ENCODE assay signal across 28 cellular contexts in the genomic region with DNA sequence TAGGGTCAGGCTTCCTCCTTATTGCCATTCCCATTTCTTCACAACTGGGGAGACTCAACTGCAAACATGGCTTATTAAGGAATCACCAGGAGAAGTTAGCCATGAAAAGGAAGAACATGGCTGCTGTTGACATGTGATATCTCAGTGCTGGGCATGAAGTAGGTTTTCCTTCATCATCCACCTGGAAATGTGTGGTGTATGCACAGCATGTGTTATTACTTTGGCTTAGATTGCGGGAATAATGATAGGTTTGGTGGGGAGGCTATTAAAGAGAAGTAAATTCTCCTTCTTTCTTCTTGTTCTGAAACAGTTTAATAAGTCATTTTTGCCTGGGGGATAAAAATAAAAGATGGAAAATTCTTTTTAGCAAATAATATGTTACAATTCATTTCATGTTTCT. TPM values are rescaled to one million over a fixed set of nuclear protein-coding genes. Genes with fewer than 3 reads are reported as not detected.
"Had no signal": no experiment of that assay in that cellular context is flagged by ENCODE, and none has a peak within 500 bp of the region (broad histone marks: within the 10 kb centered on the region; RNA-seq: fewer than 3 reads in every experiment).

No MANE protein-coding gene starts in this region.

- H3K9me3 ChIP-seq: ovary, right lobe of liver, thoracic aorta had no signal

- ATAC-seq: esophagus mucosa, left colon, right lobe of liver had no signal

- H3K36me3 Mint-ChIP-seq: activated CD4-positive, alpha-beta memory T cell treated with anti-CD3 and anti-CD28 coated beads for 36 hours; immature natural killer cell; naive B cell had no signal

- DNase-seq: activated CD4-positive, alpha-beta memory T cell treated with anti-CD3 and anti-CD28 coated beads for 36 hours; activated CD4-positive, alpha-beta T cell treated with anti-CD3 and anti-CD28 coated beads, Interleukin-2, amount 10 ng/mL, durations not matched to agents 24 days and 14 days; activated CD4-positive, CD25-positive, alpha-beta regulatory T cell treated with anti-CD3 and anti-CD28 coated beads, Interleukin-2, amount 50 U/mL, for 72 hours; activated CD8-positive, alpha-beta memory T cell treated with anti-CD3 and anti-CD28 coated beads, Interleukin-2, amount 50 U/mL, for 4 hours; activated gamma-delta T cell treated with Interleukin-2 at 50 U/mL for 16 hours; activated naive CD4-positive, alpha-beta T cell treated with anti-CD3 and anti-CD28 coated beads, Interleukin-2, amount 50 U/mL, for 16 hours; activated T-cell treated with anti-CD3 and anti-CD28 coated beads, Interleukin-2, amount 50 U/mL, for 24 hours; amniotic stem cell; central memory CD4-positive, alpha-beta T cell; foreskin fibroblast; hypothalamus; immature natural killer cell; kidney; left colon; mammary epithelial cell; naive B cell; nephron progenitor cell; ovary; right lobe of liver; stimulated activated CD4-positive, alpha-beta T cell treated with anti-CD3 and anti-CD28 coated beads, Interleukin-12 subunit alpha, Interleukin-12 subunit beta, amount 100 ng/mL, for 4 hours; stimulated activated CD4-positive, alpha-beta T cell treated with anti-CD3 and anti-CD28 coated beads, Interleukin-4, amount 100 ng/mL, for 1 hour; trophoblast cell had no signal

- FAIRE-seq: kidney, urothelium cell line had no signal

- H3K4me3 Mint-ChIP-seq: activated CD4-positive, alpha-beta memory T cell treated with anti-CD3 and anti-CD28 coated beads for 36 hours; activated CD4-positive, alpha-beta T cell treated with anti-CD3 and anti-CD28 coated beads, Interleukin-2, amount 10 ng/mL, durations not matched to agents 24 days and 14 days; activated T-cell treated with anti-CD3 and anti-CD28 coated beads, Interleukin-2, amount 50 U/mL, for 24 hours; immature natural killer cell; naive B cell; nephron progenitor cell; stimulated activated naive CD8-positive, alpha-beta T cell treated with anti-CD3 and anti-CD28 coated beads, Interleukin-15, Interleukin-2, amounts not matched to agents 100 ng/mL and 50 ng/mL, for 24 hours had no signal

- H3K27me3 ChIP-seq: ovary, right lobe of liver had no signal

- H3K4me1 ChIP-seq: right lobe of liver had no signal

- H3K27ac ChIP-seq: ovary, right lobe of liver, thoracic aorta had no signal

- H3K4me3 ChIP-seq: ovary, right lobe of liver, thoracic aorta had no signal

- H3K36me3 ChIP-seq: ovary, right lobe of liver, thoracic aorta had no signal

- H3K4me1 Mint-ChIP-seq: activated CD4-positive, alpha-beta T cell treated with anti-CD3 and anti-CD28 coated beads, Interleukin-2, amount 10 ng/mL, durations not matched to agents 24 days and 14 days; immature natural killer cell; naive B cell; nephron progenitor cell had no signal

- H3K27me3 Mint-ChIP-seq: activated CD4-positive, alpha-beta T cell treated with anti-CD3 and anti-CD28 coated beads, Interleukin-2, amount 10 ng/mL, durations not matched to agents 24 days and 14 days; naive B cell had no signal

- H3K27ac Mint-ChIP-seq: activated CD4-positive, alpha-beta memory T cell treated with anti-CD3 and anti-CD28 coated beads for 36 hours; activated CD4-positive, alpha-beta T cell treated with anti-CD3 and anti-CD28 coated beads, Interleukin-2, amount 10 ng/mL, durations not matched to agents 24 days and 14 days; activated T-cell treated with anti-CD3 and anti-CD28 coated beads, Interleukin-2, amount 50 U/mL, for 24 hours; immature natural killer cell; naive B cell; nephron progenitor cell; progenitor cell of endocrine pancreas; stimulated activated naive CD8-positive, alpha-beta T cell treated with anti-CD3 and anti-CD28 coated beads, Interleukin-15, Interleukin-2, amounts not matched to agents 100 ng/mL and 50 ng/mL, for 24 hours had no signal

- H3K9me3 Mint-ChIP-seq: activated CD4-positive, alpha-beta memory T cell treated with anti-CD3 and anti-CD28 coated beads for 36 hours; activated CD4-positive, alpha-beta T cell treated with anti-CD3 and anti-CD28 coated beads, Interleukin-2, amount 10 ng/mL, durations not matched to agents 24 days and 14 days; activated T-cell treated with anti-CD3 and anti-CD28 coated beads, Interleukin-2, amount 50 U/mL, for 24 hours; nephron progenitor cell had no signal

RNA-seq across cellular contexts. Expression of gene CLEC14A, which starts 23.7 kb away (rescaled TPM):
- total RNA-seq: activated CD4-positive, alpha-beta memory T cell treated with anti-CD3 and anti-CD28 coated beads for 36 hours; activated CD4-positive, alpha-beta T cell treated with anti-CD3 and anti-CD28 coated beads, Interleukin-2, amount 10 ng/mL, durations not matched to agents 24 days and 14 days; activated CD8-positive, alpha-beta memory T cell treated with anti-CD3 and anti-CD28 coated beads for 36 hours; mammary epithelial cell had no signal
- polyA plus RNA-seq: immature natural killer cell, mammary epithelial cell had no signal
